Comparison of ENCODE assay signal across 8 cellular contexts in genomic region chr4:101306764-101307615, GRCh38. TPM values are rescaled to one million over a fixed set of nuclear protein-coding genes. Genes with fewer than 3 reads are reported as not detected.
DNase-seq lines count a peak whose midpoint lies in the region; ATAC-seq, FAIRE-seq and TF ChIP-seq lines count a peak whose summit lies in the region.
"Had no signal": no experiment of that assay in that cellular context is flagged by ENCODE, and none has a peak within 500 bp of the region (broad histone marks: within the 10 kb centered on the region; RNA-seq: fewer than 3 reads in every experiment).

No MANE protein-coding gene starts in this region.

- no peak overlapping the region for H3K4me3 ChIP-seq in pancreas

- no peaks in the 10 kb centered on the region for H3K27me3 ChIP-seq in pancreas

- H3K27me3 Mint-ChIP-seq in activated naive CD8-positive, alpha-beta T cell treated with anti-CD3 and anti-CD28 coated beads, Interleukin-2, amount 10 ng/mL, durations not matched to agents 7 days and 5 days: no peaks in the 10 kb centered on the region

- H3K9me3 ChIP-seq in pancreas: no peaks in the 10 kb centered on the region

- H3K4me1 Mint-ChIP-seq in activated naive CD8-positive, alpha-beta T cell treated with anti-CD3 and anti-CD28 coated beads, Interleukin-2, amount 10 ng/mL, durations not matched to agents 7 days and 5 days: peaks cover 13% of the 10 kb centered on the region

- peaks cover 2% of the 10 kb centered on the region for H3K36me3 Mint-ChIP-seq in activated naive CD8-positive, alpha-beta T cell treated with anti-CD3 and anti-CD28 coated beads, Interleukin-2, amount 10 ng/mL, durations not matched to agents 7 days and 5 days

- POLR2A ChIA-PET in activated naive CD8-positive, alpha-beta T cell treated with anti-CD3 and anti-CD28 coated beads, Interleukin-2, amount 10 ng/mL, durations not matched to agents 7 days and 5 days (lab: Charles Lee): no interaction called here

- DNase-seq in activated naive CD8-positive, alpha-beta T cell treated with anti-CD3 and anti-CD28 coated beads, Interleukin-2, amount 10 ng/mL, durations not matched to agents 7 days and 5 days: no peak
- DNase-seq in pancreas: no peak
- no peak for DNase-seq in NCI-H1436 treated with DMSO at 0.1 percent for 48 hours (lab: John Stamatoyannopoulos, UW)
- DNase-seq in AML-193 (lab: John Stamatoyannopoulos, UW): no peak
- DNase-seq in NCI-H1694 (lab: John Stamatoyannopoulos, UW): no peak
- DNase-seq: activated CD4-positive, CD25-positive, alpha-beta regulatory T cell had no signal

- WGBS in pancreas, 2 donors: 50 to 51% methylated on average over 4 of the region's 4 CpGs

- TF ChIP-seq CTCF in pancreas (IDR thresholded peaks at IDR 0.05): no peak

- ATAC-seq in GM18873 (IDR thresholded peaks at IDR 0.05; ENCODE audit: low FRiP score, unreplicated experiment): peak; percentile 17
- peak; percentile 19 for ATAC-seq in HG02678 (IDR thresholded peaks at IDR 0.05; ENCODE audit: unreplicated experiment)
- no peak for ATAC-seq in activated naive CD8-positive, alpha-beta T cell treated with anti-CD3 and anti-CD28 coated beads, Interleukin-2, amount 10 ng/mL, durations not matched to agents 7 days and 5 days (ENCODE audit: low read depth)
- ATAC-seq in pancreas: peak in 3 of 4 donors; percentile 31 to 50 (median 50)

- no peak overlapping the region for H3K27ac ChIP-seq in pancreas

- FAIRE-seq in pancreas (lab: Jason Lieb, UNC): no peak

- H3K27ac Mint-ChIP-seq in activated naive CD8-positive, alpha-beta T cell treated with anti-CD3 and anti-CD28 coated beads, Interleukin-2, amount 10 ng/mL, durations not matched to agents 7 days and 5 days: no peak overlapping the region

- H3K9me3 Mint-ChIP-seq in activated naive CD8-positive, alpha-beta T cell treated with anti-CD3 and anti-CD28 coated beads, Interleukin-2, amount 10 ng/mL, durations not matched to agents 7 days and 5 days: no peaks in the 10 kb centered on the region

- no peaks in the 10 kb centered on the region for H3K36me3 ChIP-seq in pancreas

- H3K4me1 ChIP-seq in pancreas: peaks cover 0 to 27% (median 17%) of the 10 kb centered on the region in 3 donors

- H3K4me3 Mint-ChIP-seq in activated naive CD8-positive, alpha-beta T cell treated with anti-CD3 and anti-CD28 coated beads, Interleukin-2, amount 10 ng/mL, durations not matched to agents 7 days and 5 days: peak overlapping the region; percentile 36

- intact Hi-C loops in pancreas (cut with DNase I): no loop called here

RNA-seq across cellular contexts. Expression of gene PPP3CA, which starts 40.3 kb away (rescaled TPM):
- total RNA-seq in activated naive CD8-positive, alpha-beta T cell treated with anti-CD3 and anti-CD28 coated beads, Interleukin-2, amount 10 ng/mL, durations not matched to agents 7 days and 5 days: 10 to 100 TPM; 31.1 to 33.4 TPM
- total RNA-seq in pancreas: 10 to 100 TPM in 5 of 6 donors, 1 to 10 TPM in 1; 10.0 to 22.7 (median 12.2) TPM
- polyA plus RNA-seq in pancreas: 1 to 10 TPM; 4.9 to 7.2 TPM
